Comparison of ENCODE assay signal across 19 cellular contexts in the genomic region with DNA sequence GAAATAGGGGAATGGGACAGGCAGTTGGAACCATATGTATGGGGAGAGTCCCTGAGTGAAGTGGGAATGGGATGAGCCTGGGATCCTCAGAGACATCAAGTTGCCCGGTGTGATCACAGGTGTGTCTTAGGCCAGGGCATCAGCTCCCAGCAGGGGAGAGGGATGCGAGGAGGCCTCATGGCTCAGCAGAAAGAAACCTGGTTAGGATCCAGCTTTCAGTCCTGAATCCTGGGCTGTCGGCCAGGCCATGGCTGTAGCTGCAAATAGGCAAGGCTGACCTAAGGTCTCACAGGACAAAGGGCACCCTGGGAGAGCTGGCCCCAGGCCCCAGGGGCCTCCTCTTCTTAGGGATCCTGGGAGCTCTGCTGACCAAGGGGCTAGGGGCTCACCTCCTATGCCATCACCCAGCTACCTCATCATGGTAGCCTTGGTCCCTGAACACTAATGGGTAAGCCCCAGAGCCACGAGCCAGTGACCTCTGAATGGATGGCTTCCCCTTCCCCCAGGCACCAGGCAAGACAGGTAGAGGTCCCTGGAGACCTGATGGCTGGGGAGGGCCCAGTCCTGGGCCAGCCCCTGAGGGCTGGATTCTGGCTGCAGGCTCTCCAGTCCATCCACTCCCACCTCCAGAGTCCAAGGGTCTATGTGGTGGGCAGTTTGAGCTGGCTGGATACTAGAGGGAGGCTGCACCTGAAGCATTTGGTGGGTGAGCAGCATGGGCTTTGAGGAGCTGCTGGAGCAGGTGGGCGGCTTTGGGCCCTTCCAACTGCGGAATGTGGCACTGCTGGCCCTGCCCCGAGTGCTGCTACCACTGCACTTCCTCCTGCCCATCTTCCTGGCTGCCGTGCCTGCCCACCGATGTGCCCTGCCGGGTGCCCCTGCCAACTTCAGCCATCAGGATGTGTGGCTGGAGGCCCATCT. TPM values are rescaled to one million over a fixed set of nuclear protein-coding genes. Genes with fewer than 3 reads are reported as not detected.
DNase-seq lines count a peak whose midpoint lies in the region; ATAC-seq, FAIRE-seq and TF ChIP-seq lines count a peak whose summit lies in the region.
"Had no signal": no experiment of that assay in that cellular context is flagged by ENCODE, and none has a peak within 500 bp of the region (broad histone marks: within the 10 kb centered on the region; RNA-seq: fewer than 3 reads in every experiment).

A gene with protein sequence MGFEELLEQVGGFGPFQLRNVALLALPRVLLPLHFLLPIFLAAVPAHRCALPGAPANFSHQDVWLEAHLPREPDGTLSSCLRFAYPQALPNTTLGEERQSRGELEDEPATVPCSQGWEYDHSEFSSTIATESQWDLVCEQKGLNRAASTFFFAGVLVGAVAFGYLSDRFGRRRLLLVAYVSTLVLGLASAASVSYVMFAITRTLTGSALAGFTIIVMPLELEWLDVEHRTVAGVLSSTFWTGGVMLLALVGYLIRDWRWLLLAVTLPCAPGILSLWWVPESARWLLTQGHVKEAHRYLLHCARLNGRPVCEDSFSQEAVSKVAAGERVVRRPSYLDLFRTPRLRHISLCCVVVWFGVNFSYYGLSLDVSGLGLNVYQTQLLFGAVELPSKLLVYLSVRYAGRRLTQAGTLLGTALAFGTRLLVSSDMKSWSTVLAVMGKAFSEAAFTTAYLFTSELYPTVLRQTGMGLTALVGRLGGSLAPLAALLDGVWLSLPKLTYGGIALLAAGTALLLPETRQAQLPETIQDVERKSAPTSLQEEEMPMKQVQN (plus strand): TSS at position 617 of the 921 bp plus-strand sequence. CDS start 99 bp downstream, at position 716.

- POLR2A ChIA-PET in H1 (lab: Charles Lee; ENCODE audit: partially characterized antibody) = interaction anchor here (0.9 to 5.7 kb wide), 7 partner anchors 10 to 116 kb away, joined by 3 to 45 read pairs (median 3); partner anchors contain the start of genes CRIP3 and CUL9

- intact Hi-C loops in Right ventricle myocardium superior (cut with DNase I) = no loop called here
- intact Hi-C loops in left colon (cut with DNase I, micrococcal nuclease) = no loop called here
- intact Hi-C loops in aorta (cut with DNase I) = no loop called here

- H3K4me3 ChIP-seq in right atrium auricular region = no peak within 1 kb of the TSS
- no peak within 1 kb of the TSS for H3K4me3 ChIP-seq in H1 (ENCODE audit: extremely low read depth in 1 of 4, insufficient read depth in 2 of 4, low read depth in 3 of 4, low read length in 4 of 4)
- no peak within 1 kb of the TSS for H3K4me3 ChIP-seq in aorta (ENCODE audit: low read length in 2 of 2)
- H3K4me3 ChIP-seq: A549, colonic mucosa, gastroesophageal sphincter, uterus had no signal

- H2BK5ac ChIP-seq in H1 (ENCODE audit: low read depth, low read length) = no peak within 1 kb of the TSS

- H3K27me3 ChIP-seq in right atrium auricular region (no peaks in the 10 kb centered on the region), H1 (replicated peaks in 1 of 4; ENCODE audit: control insufficient read depth in 3 of 4, extremely low read depth in 1 of 4, insufficient read depth in 3 of 4, low read length in 3 of 4) (peaks cover 0 to 2% (median 0%) of the 10 kb centered on the region in 4 experiments; a peak in 1 of 7 replicates), aorta (ENCODE audit: control insufficient read depth in 1 of 2, insufficient read depth in 2 of 2, low read length in 1 of 2) (no peaks in the 10 kb centered on the region)
- H3K27me3 ChIP-seq: colonic mucosa, uterus had no signal

- H2BK120ac ChIP-seq in H1 (replicated peaks; ENCODE audit: low read depth, low read length) = no peak within 1 kb of the TSS

- CTCF ChIA-PET in H1 (lab: Charles Lee; ENCODE audit: partially characterized antibody) = interaction anchor here (0.8 to 5.9 kb wide), 11 partner anchors 10 to 134 kb away, joined by 3 to 50 read pairs (median 10); partner anchors contain the start of genes CRIP3 and DNPH1

- H3K79me1 ChIP-seq in H1 (ENCODE audit: low read depth, low read length) = no peaks in the 10 kb centered on the region

- H3K79me2 ChIP-seq in H1 (ENCODE audit: control insufficient read depth in 1 of 2, insufficient read depth in 2 of 2, low read length in 2 of 2) = no peaks in the 10 kb centered on the region

- H3K27ac ChIP-seq in right atrium auricular region (no peak within 1 kb of the TSS), H1 (ENCODE audit: low read depth, low read length) (no peak within 1 kb of the TSS), aorta (ENCODE audit: low read depth in 1 of 2, low read length in 2 of 2) (no peak within 1 kb of the TSS)
- H3K27ac ChIP-seq: A549, colonic mucosa, gastroesophageal sphincter, uterus had no signal

- no peak within 1 kb of the TSS for H2BK20ac ChIP-seq in H1 (ENCODE audit: low read length)

- no peak for TF ChIP-seq CTCF in right atrium auricular region (IDR thresholded peaks at IDR 0.05)
- TF ChIP-seq CTCF in H1 (IDR thresholded peaks at IDR 0.05; ENCODE audit: control extremely low read depth in 1 of 3, insufficient read depth in 1 of 3, low read depth in 1 of 3, low read length in 3 of 3) = no peak

- no peak within 1 kb of the TSS for H4K91ac ChIP-seq in H1 (replicated peaks; ENCODE audit: insufficient read length, low read length)

- H3K36me3 ChIP-seq in right atrium auricular region (no peaks in the 10 kb centered on the region), H1 (ENCODE audit: control insufficient read depth in 2 of 4, insufficient read depth in 4 of 4, low read length in 3 of 4) (no peaks in the 10 kb centered on the region; a peak in 1 of 8 replicates), aorta (ENCODE audit: control insufficient read depth in 1 of 2, insufficient read depth in 2 of 2, low read length in 1 of 2) (no peaks in the 10 kb centered on the region)
- H3K36me3 ChIP-seq: colonic mucosa, gastroesophageal sphincter, uterus had no signal

- H2AFZ ChIP-seq in H1 (ENCODE audit: low read length) = no peak within 1 kb of the TSS; the same call in 1 of the 2 replicates

- H2AK5ac ChIP-seq in H1 (ENCODE audit: low read depth, low read length) = 0 out of 2 replicates have a peak within 1 kb of the TSS, but pooled peaks have one; percentile 32

- no peak within 1 kb of the TSS; a peak in 1 of 7 replicates for H3K9ac ChIP-seq in H1 (replicated peaks in 1 of 4; ENCODE audit: extremely low read depth in 1 of 4, low read depth in 3 of 4, low read length in 3 of 4)

- H4K8ac ChIP-seq in H1 (ENCODE audit: extremely low read depth, insufficient read depth, low read length) = no peak within 1 kb of the TSS; the same call in 1 of the 2 replicates

- DNase-seq in Right ventricle myocardium superior (peak; percentile 80), right atrium auricular region (ENCODE audit: low spot score) (no peak), H1 (ENCODE audit: low read depth in 1 of 2, low spot score in 2 of 2) (no peak), left colon (no peak), aorta (peak in 1 of 2 donors; percentile 49), amniotic stem cell (lab: John Stamatoyannopoulos, UW) (no peak), NCI-H1417 (lab: John Stamatoyannopoulos, UW) (no peak)
- DNase-seq: activated gamma-delta T cell; CD4-positive, alpha-beta T cell; colonic mucosa; DND-41; NCI-H2081 treated with DMSO at 0.1 percent for 48 hours; NCI-H524; uterus had no signal

- no peak within 1 kb of the TSS for H4K5ac ChIP-seq in H1 (ENCODE audit: insufficient read length, low read depth, low read length)

- peaks cover 12% of the 10 kb centered on the region; the same call in 1 of the 2 replicates for H3K23me2 ChIP-seq in H1 (ENCODE audit: low read depth, low read length)

- no peak for TF ChIP-seq EP300 in H1 (IDR thresholded peaks at IDR 0.05; ENCODE audit: borderline replicate concordance in 1 of 2, low read depth in 2 of 2, low read length in 2 of 2)

- no peak within 1 kb of the TSS for H3K18ac ChIP-seq in H1 (ENCODE audit: extremely low read depth, low read length)

- H3K23ac ChIP-seq in H1 (ENCODE audit: insufficient read length) = no peak within 1 kb of the TSS

- H2BK12ac ChIP-seq in H1 (ENCODE audit: low read depth, low read length) = no peak within 1 kb of the TSS

- no peak within 1 kb of the TSS for H3K56ac ChIP-seq in H1 (replicated peaks; ENCODE audit: insufficient read length, low read depth, low read length)

- TF ChIP-seq POLR2A in H1 (IDR thresholded peaks at IDR 0.05; ENCODE audit: control extremely low read depth in 1 of 2, low read depth in 2 of 2, low read length in 2 of 2) = no peak

- no peak for TF ChIP-seq RAD21 in H1 (IDR thresholded peaks at IDR 0.05 in 1 of 2, conservative IDR thresholded peaks at IDR 0.05 in 1 of 2; ENCODE audit: low read depth in 2 of 2, low read length in 2 of 2)

- H2BK15ac ChIP-seq in H1 (ENCODE audit: low read length) = no peak within 1 kb of the TSS

- peak; percentile 93 for ATAC-seq in Right ventricle myocardium superior (ENCODE audit: poor library complexity)
- ATAC-seq in left colon = peak; percentile 61
- peak; percentile 28 for ATAC-seq in aorta (ENCODE audit: low FRiP score)
- no peak for ATAC-seq in GM21526 (IDR thresholded peaks at IDR 0.05; ENCODE audit: low FRiP score, unreplicated experiment)
- ATAC-seq: A549; activated CD4-positive, CD25-positive, alpha-beta regulatory T cell treated with anti-CD3 and anti-CD28 coated beads, Interleukin-2, amount 50 U/mL, for 24 hours; gastroesophageal sphincter had no signal

- no peaks in the 10 kb centered on the region for H3K9me3 ChIP-seq in right atrium auricular region
- no peaks in the 10 kb centered on the region for H3K9me3 ChIP-seq in H1 (ENCODE audit: insufficient read depth in 2 of 2, low read depth in 1 of 2, low read length in 1 of 2)
- no peaks in the 10 kb centered on the region for H3K9me3 ChIP-seq in aorta (ENCODE audit: control insufficient read depth, low read length)
- H3K9me3 ChIP-seq: A549, colonic mucosa, gastroesophageal sphincter, uterus had no signal

- 94% methylated on average over 10 of the region's 10 CpGs; no CpG with 5 or more reads in 1 of the 2 experiments for WGBS in H1 (ENCODE audit: extremely low coverage in 1 of 2, insufficient coverage in 1 of 2, insufficient read length in 1 of 2, insufficient replicate concordance in 2 of 2, low coverage in 1 of 2, low lambda C conversion rate in 2 of 2, missing lambda C conversion rate in 1 of 2), 2 experiments
- WGBS in aorta, 2 donors = 65 to 66% methylated on average over 10 of the region's 10 CpGs

- peaks cover 0 to 8% of the 10 kb centered on the region in 2 experiments for H4K20me1 ChIP-seq in H1 (replicated peaks in 1 of 2; ENCODE audit: control insufficient read depth in 1 of 2, insufficient read depth in 2 of 2, low read length in 2 of 2)

- H3K14ac ChIP-seq in H1 (ENCODE audit: insufficient read length) = no peak within 1 kb of the TSS

- no peak for FAIRE-seq in H1 (lab: Jason Lieb, UNC)
- FAIRE-seq: A549 had no signal

- H3K4me1 ChIP-seq in right atrium auricular region = no peaks in the 10 kb centered on the region
- no peaks in the 10 kb centered on the region for H3K4me1 ChIP-seq in H1 (replicated peaks in 1 of 4; ENCODE audit: control insufficient read depth in 3 of 4, insufficient read depth in 4 of 4, low read length in 3 of 4)
- no peaks in the 10 kb centered on the region for H3K4me1 ChIP-seq in aorta (ENCODE audit: control insufficient read depth in 1 of 2, insufficient read depth in 2 of 2, low read length in 2 of 2)
- H3K4me1 ChIP-seq: colonic mucosa, gastroesophageal sphincter, uterus had no signal

- H3K4ac ChIP-seq in H1 (replicated peaks; ENCODE audit: insufficient read length, low read depth, low read length) = no peak within 1 kb of the TSS

- H3K4me2 ChIP-seq in H1 (ENCODE audit: insufficient read depth in 1 of 2, low read depth in 2 of 2, low read length in 2 of 2) = no peak within 1 kb of the TSS
- H3K4me2 ChIP-seq: A549 had no signal

RNA-seq across cellular contexts. Expression of the gene that starts here (rescaled TPM):
- total RNA-seq in Right ventricle myocardium superior = not detected
- total RNA-seq in right atrium auricular region = not detected
- not detected in 2 replicates for total RNA-seq in H1 (2021; fragmentation: NEBNext Ultra II Directional; extraction: Animal tissue kit (Norgen Biotek cat#: 25700))
- polyA plus RNA-seq in H1 (2011; rRNA removed) = not detected in 2 replicates
- polyA plus RNA-seq in H1 (2011; cell fraction: cytosol; rRNA removed) = not detected
- polyA plus RNA-seq in H1 (2011; cell fraction: nucleus; rRNA removed) = not detected
- polyA plus RNA-seq in H1 (2012, experiment 1 of 2) = 0.13 to 0.58 TPM (median 0.47 TPM) in 3 of 4 replicates, not detected in the other
- polyA plus RNA-seq in H1 (2012, experiment 2 of 2) = 0.22 TPM
- polyA plus RNA-seq in H1 (2013, experiment 1 of 2) = not detected
- polyA plus RNA-seq in H1 (2013, experiment 2 of 2) = not detected
- not detected in 2 replicates for polyA minus RNA-seq in H1 (2011; rRNA and poly(A)+ RNA removed)
- polyA minus RNA-seq in H1 (2011; cell fraction: cytosol; rRNA and poly(A)+ RNA removed) = not detected
- not detected for polyA minus RNA-seq in H1 (2011; cell fraction: nucleus; rRNA and poly(A)+ RNA removed)
- total RNA-seq in left colon = not detected
- not detected for total RNA-seq in aorta
- polyA plus RNA-seq in aorta = not detected
- total RNA-seq: CD4-positive, alpha-beta T cell; colonic mucosa; gastroesophageal sphincter; uterus had no signal
- polyA plus RNA-seq: A549, IgD-negative memory B cell had no signal

Comparison
In these comparisons a context has a peak if more than half of its experiments do, and no peak if none do; other contexts are left out.
1. Peak in DNase-seq and ATAC-seq in Right ventricle myocardium superior; RNA of the gene not detected or under 1 TPM.
2. Peak in ATAC-seq in left colon; RNA of the gene not detected or under 1 TPM.
3. Peak in ATAC-seq in aorta; RNA of the gene not detected or under 1 TPM.